1 cellular context compared by ENCODE assay signal in the genomic region with DNA sequence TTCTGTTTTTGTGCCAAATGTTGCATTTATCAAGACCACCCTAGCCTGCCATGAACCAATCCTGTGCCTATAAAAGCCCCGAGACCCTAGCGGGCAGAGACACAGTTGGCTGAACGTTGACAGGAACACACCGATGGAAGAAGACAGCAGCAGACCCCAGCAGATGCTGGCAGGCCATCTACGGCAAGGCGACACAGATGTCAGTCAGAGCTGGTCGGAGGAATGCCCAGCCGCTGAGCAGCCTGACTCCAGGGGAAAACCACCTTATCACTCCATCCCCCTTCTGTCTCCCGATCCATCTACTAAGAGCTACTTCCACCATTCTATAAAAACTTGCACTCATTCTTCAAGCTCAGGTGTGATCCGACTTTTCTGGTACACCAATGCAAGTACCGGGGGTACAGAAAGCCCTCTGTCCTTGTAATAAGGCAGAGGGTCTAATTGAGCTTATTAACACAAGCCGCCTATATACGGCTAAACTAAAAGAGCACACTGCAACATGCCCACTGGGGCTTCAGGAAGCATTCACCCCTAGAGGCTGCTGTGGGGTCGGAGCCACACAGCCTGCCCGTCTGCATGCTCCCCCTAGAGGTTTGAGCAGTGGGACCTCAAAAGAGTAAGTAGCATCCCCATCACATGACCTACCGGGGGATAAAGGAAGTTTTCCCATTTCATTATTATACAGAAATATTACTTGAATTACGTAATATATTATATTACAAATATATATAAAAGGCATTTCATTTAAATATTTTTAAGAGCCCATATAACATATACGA.
TF ChIP-seq lines count a peak whose summit lies in the region.

No MANE protein-coding gene starts in this region.

TF ChIP-seq in WTC11, 78 proteins besides CTCF, POLR2A, EP300 and RAD21 (continued from another document):
- TF ChIP-seq, protein P1, sequence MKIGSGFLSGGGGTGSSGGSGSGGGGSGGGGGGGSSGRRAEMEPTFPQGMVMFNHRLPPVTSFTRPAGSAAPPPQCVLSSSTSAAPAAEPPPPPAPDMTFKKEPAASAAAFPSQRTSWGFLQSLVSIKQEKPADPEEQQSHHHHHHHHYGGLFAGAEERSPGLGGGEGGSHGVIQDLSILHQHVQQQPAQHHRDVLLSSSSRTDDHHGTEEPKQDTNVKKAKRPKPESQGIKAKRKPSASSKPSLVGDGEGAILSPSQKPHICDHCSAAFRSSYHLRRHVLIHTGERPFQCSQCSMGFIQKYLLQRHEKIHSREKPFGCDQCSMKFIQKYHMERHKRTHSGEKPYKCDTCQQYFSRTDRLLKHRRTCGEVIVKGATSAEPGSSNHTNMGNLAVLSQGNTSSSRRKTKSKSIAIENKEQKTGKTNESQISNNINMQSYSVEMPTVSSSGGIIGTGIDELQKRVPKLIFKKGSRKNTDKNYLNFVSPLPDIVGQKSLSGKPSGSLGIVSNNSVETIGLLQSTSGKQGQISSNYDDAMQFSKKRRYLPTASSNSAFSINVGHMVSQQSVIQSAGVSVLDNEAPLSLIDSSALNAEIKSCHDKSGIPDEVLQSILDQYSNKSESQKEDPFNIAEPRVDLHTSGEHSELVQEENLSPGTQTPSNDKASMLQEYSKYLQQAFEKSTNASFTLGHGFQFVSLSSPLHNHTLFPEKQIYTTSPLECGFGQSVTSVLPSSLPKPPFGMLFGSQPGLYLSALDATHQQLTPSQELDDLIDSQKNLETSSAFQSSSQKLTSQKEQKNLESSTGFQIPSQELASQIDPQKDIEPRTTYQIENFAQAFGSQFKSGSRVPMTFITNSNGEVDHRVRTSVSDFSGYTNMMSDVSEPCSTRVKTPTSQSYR (CRISPR knock-in tag; IDR thresholded peaks at IDR 0.05): no peak
- TF ChIP-seq ETV6 (CRISPR knock-in tag; IDR thresholded peaks at IDR 0.05): no peak
